ENCODE assay signal across 1 cellular context in genomic region chr17:75087182-75087557, GRCh38.
TF ChIP-seq lines count a peak whose summit lies in the region.

No MANE protein-coding gene starts in this region.

TF ChIP-seq in endothelial cell of umbilical vein, 7 proteins besides CTCF, POLR2A, EP300 and RAD21:
- TF ChIP-seq GATA2 (IDR thresholded peaks at IDR 0.05; ENCODE audit: insufficient read depth, insufficient read length, low read depth, low read length) (no peak), MAX (IDR thresholded peaks at IDR 0.05; ENCODE audit: insufficient read depth, insufficient read length) (no peak), POLR2AphosphoS5 (IDR thresholded peaks at IDR 0.05; ENCODE audit: insufficient read depth, low read depth, low read length) (no peak)
